In genomic region chr17:56830726-56831363, GRCh38 we compare ENCODE assay signal across 1 cellular context.
TF ChIP-seq lines count a peak whose summit lies in the region.

No MANE protein-coding gene starts in this region.

TF ChIP-seq in GM12878, 131 proteins besides CTCF, POLR2A, EP300 and RAD21:
- TF ChIP-seq IKZF1 (conservative IDR thresholded peaks at IDR 0.05) (no peak), ASH2L (IDR thresholded peaks at IDR 0.05; ENCODE audit: borderline replicate concordance, low read depth) (no peak), SMARCA5 (IDR thresholded peaks at IDR 0.05) (no peak), ZBTB11 (CRISPR knock-in tag; IDR thresholded peaks at IDR 0.05) (no peak), CBX3 (IDR thresholded peaks at IDR 0.05; ENCODE audit: borderline replicate concordance, low read depth) (no peak), ZNF24 (IDR thresholded peaks at IDR 0.05) (no peak), NR2F1 (conservative IDR thresholded peaks at IDR 0.05) (no peak), RB1 (IDR thresholded peaks at IDR 0.05; ENCODE audit: borderline replicate concordance) (no peak), FOS (IDR thresholded peaks at IDR 0.05; ENCODE audit: borderline replicate concordance, extremely low read depth, insufficient read length) (no peak), NR2C1 (IDR thresholded peaks at IDR 0.05) (no peak), SIX5 (IDR thresholded peaks at IDR 0.05; ENCODE audit: low read depth, low read length, severe bottlenecking) (no peak), CEBPZ (IDR thresholded peaks at IDR 0.05; ENCODE audit: low read depth, low read length) (no peak)
